Comparison of ENCODE assay signal across 17 cellular contexts in the genomic region with DNA sequence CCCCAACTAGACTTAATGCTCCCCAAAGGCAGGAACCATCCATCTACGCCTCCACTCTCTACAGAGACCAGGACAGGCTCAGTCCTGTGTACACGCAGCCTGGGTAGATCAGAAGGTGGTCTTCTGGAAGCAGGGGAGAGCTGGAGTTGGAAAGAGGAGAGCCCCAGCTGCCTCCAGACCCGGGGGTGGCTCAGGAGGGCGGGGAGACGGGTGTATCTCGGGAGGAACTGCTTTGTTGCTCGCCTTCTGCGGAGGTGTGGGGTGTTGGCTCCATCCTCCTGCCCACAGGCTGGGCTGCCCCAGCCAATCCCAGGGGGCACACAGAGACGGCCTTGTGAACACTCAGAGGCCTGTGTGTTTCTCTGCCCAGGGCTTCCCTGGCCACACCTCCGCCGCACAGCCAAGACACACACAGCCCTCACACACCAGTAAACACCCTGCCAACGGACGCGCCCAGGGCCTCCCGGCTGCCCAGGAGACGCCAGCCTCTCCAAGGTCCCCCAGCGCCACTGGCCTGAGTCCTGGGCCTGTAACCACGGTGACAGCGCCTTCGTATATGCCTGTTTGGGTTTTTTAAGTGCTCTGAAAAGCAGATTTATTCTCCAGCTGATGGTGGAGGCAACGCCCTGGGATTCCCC.
DNase-seq lines count a peak whose midpoint lies in the region; ATAC-seq, FAIRE-seq and TF ChIP-seq lines count a peak whose summit lies in the region.
"Had no signal": no experiment of that assay in that cellular context is flagged by ENCODE, and none has a peak within 500 bp of the region (broad histone marks: within the 10 kb centered on the region; RNA-seq: fewer than 3 reads in every experiment).

No MANE protein-coding gene starts in this region.

- TF ChIP-seq POLR2A in H54 (IDR thresholded peaks at IDR 0.05; ENCODE audit: low read depth, low read length), result 0 out of 2 replicates have a peak, but pooled peaks have one; percentile 2
- TF ChIP-seq POLR2A in prostate gland (IDR thresholded peaks at IDR 0.05), result no peak

- H3K9me3 ChIP-seq in prostate gland, result no peaks in the 10 kb centered on the region
- no peaks in the 10 kb centered on the region for H3K9me3 ChIP-seq in Karpas-422 (ENCODE audit: low read length)
- H3K9me3 ChIP-seq: BE2C had no signal

- no peak overlapping the region for H3K4me2 ChIP-seq in Karpas-422 (ENCODE audit: low read depth, low read length, poor library complexity, severe bottlenecking)
- H3K4me2 ChIP-seq: KMS-11 had no signal

- WGBS in prostate gland, result 58% methylated on average over 9 of the region's 21 CpGs

- H3K4me1 ChIP-seq in prostate gland (replicated peaks), result no peaks in the 10 kb centered on the region
- H3K4me1 ChIP-seq in Karpas-422 (ENCODE audit: low read length), result no peaks in the 10 kb centered on the region
- H3K4me1 ChIP-seq: left lung had no signal

- no peaks in the 10 kb centered on the region for H3K9me2 ChIP-seq in Karpas-422 (replicated peaks; ENCODE audit: insufficient read depth, low read length)

- no peaks in the 10 kb centered on the region for H3K36me3 ChIP-seq in prostate gland
- H3K36me3 ChIP-seq in Karpas-422 (ENCODE audit: insufficient read depth, low read length), result no peaks in the 10 kb centered on the region
- H3K36me3 ChIP-seq: BE2C, left lung had no signal

- DNase-seq in H54 (ENCODE audit: insufficient read length, low spot score), result no peak
- peak; percentile 69 for DNase-seq in NCI-H69 (lab: John Stamatoyannopoulos, UW)
- peak; percentile 33 for DNase-seq in globus pallidus (ENCODE audit: low spot score)
- DNase-seq in prostate gland (ENCODE audit: low spot score), result peak; percentile 61
- no peak for DNase-seq in coronary artery (ENCODE audit: low spot score)
- no peak for DNase-seq in Karpas-422
- DNase-seq in NCI-H82 (lab: John Stamatoyannopoulos, UW), result no peak
- DNase-seq: activated CD8-positive, alpha-beta memory T cell treated with anti-CD3 and anti-CD28 coated beads, Interleukin-2, amount 50 U/mL, for 4 hours; activated naive CD4-positive, alpha-beta T cell treated with anti-CD3 and anti-CD28 coated beads, Interleukin-2, amount 50 U/mL, for 16 hours; BE2C; DMS 273 treated with DMSO at 0.1 percent for 48 hours; effector CD4-positive, alpha-beta T cell; left lung; NCI-H187 treated with DMSO at 0.1 percent for 48 hours; Right ventricle myocardium superior had no signal

- H3K4me3 ChIP-seq in prostate gland (no peak overlapping the region), coronary artery (no peak overlapping the region), Karpas-422 (ENCODE audit: low read length) (no peak overlapping the region)
- H3K4me3 ChIP-seq: left lung had no signal

- no peak overlapping the region for H3K27ac ChIP-seq in prostate gland
- no peak overlapping the region for H3K27ac ChIP-seq in coronary artery
- no peak overlapping the region for H3K27ac ChIP-seq in Karpas-422 (ENCODE audit: low read length)
- H3K27ac ChIP-seq: KMS-11, left lung had no signal

- TF ChIP-seq CTCF in prostate gland (IDR thresholded peaks at IDR 0.05) (no peak), coronary artery (IDR thresholded peaks at IDR 0.05) (no peak)

- no peaks in the 10 kb centered on the region for H3K79me2 ChIP-seq in Karpas-422 (ENCODE audit: low read length)

- intact Hi-C loops in prostate gland (cut with DNase I), result no loop called here

- H3K9ac ChIP-seq in Karpas-422 (ENCODE audit: low read length), result no peak overlapping the region
- H3K9ac ChIP-seq: KMS-11 had no signal

- no peaks in the 10 kb centered on the region for H4K20me1 ChIP-seq in Karpas-422 (ENCODE audit: insufficient read depth, low read depth, low read length)

- H2AFZ ChIP-seq in Karpas-422 (ENCODE audit: low read length), result no peak overlapping the region

- ATAC-seq in GM21447 (IDR thresholded peaks at IDR 0.05; ENCODE audit: unreplicated experiment), result no peak
- ATAC-seq: left lung had no signal

- no peak for FAIRE-seq in H54 (lab: Jason Lieb, UNC)

- no peaks in the 10 kb centered on the region for H3K27me3 ChIP-seq in prostate gland (replicated peaks; ENCODE audit: insufficient read depth)
- H3K27me3 ChIP-seq in Karpas-422 (ENCODE audit: low read length), result no peaks in the 10 kb centered on the region
- H3K27me3 ChIP-seq: BE2C, left lung had no signal

Comparison
In these comparisons a context has a peak if more than half of its experiments do, and no peak if none do; other contexts are left out.
1. DNase-seq: peak in NCI-H69 (single experiment), globus pallidus (single experiment) and prostate gland (single experiment); none in H54 (single experiment), coronary artery (single experiment), Karpas-422 (single experiment) and NCI-H82 (single experiment).